37 cellular contexts compared by ENCODE assay signal in genomic region chr7:137471128-137471527, GRCh38.
"Had no signal": no experiment of that assay in that cellular context is flagged by ENCODE, and none has a peak within 500 bp of the region (broad histone marks: within the 10 kb centered on the region; RNA-seq: fewer than 3 reads in every experiment).

No MANE protein-coding gene starts in this region.

- H3K27ac Mint-ChIP-seq: activated CD4-positive, alpha-beta memory T cell treated with anti-CD3 and anti-CD28 coated beads for 36 hours; activated CD4-positive, alpha-beta T cell treated with anti-CD3 and anti-CD28 coated beads for 36 hours; activated CD4-positive, alpha-beta T cell treated with anti-CD3 and anti-CD28 coated beads, Interleukin-2, amount 10 ng/mL, durations not matched to agents 24 days and 14 days; activated CD8-positive, alpha-beta memory T cell treated with anti-CD3 and anti-CD28 coated beads, Interleukin-2, amount 10 ng/mL, durations not matched to agents 7 days and 5 days; activated CD8-positive, alpha-beta T cell treated with anti-CD3 and anti-CD28 coated beads, Interleukin-2, amount 10 ng/mL, durations not matched to agents 7 days and 5 days; activated naive CD4-positive, alpha-beta T cell treated with anti-CD3 and anti-CD28 coated beads for 36 hours; activated naive CD4-positive, alpha-beta T cell treated with anti-CD3 and anti-CD28 coated beads, Interleukin-2, amount 50 U/mL, for 24 hours; activated naive CD8-positive, alpha-beta T cell treated with anti-CD3 and anti-CD28 coated beads for 36 hours; activated naive CD8-positive, alpha-beta T cell treated with anti-CD3 and anti-CD28 coated beads, Interleukin-2, amount 50 U/mL, for 24 hours; activated T-helper 1 cell treated with anti-CD3 and anti-CD28 coated beads, Interleukin-12 subunit alpha, Interleukin-12 subunit beta, Interleukin-2, Interleukin-4 antibody, amounts not matched to agents 30 ng/mL and 10 ng/mL and 1 ng/mL, durations not matched to agents 14 hours and 24 hours and 36 hours; activated T-helper 2 cell treated with anti-CD3 and anti-CD28 coated beads, Interferon-gamma antibody, Interleukin-2, Interleukin-4, amounts not matched to agents 10 μg/mL and 5 μg/mL and 100 μg/mL, durations not matched to agents 14 hours and 24 hours and 36 hours; T-helper 17 cell; T-helper 2 cell treated with Interferon-gamma antibody and Interleukin-4, amounts not matched to agents 5 μg/mL and 100 μg/mL, for 36 hours had no signal

- H3K4me1 Mint-ChIP-seq: activated CD4-positive, alpha-beta T cell treated with anti-CD3 and anti-CD28 coated beads for 36 hours; activated CD4-positive, alpha-beta T cell treated with anti-CD3 and anti-CD28 coated beads, Interleukin-2, amount 10 ng/mL, durations not matched to agents 24 days and 14 days; activated CD8-positive, alpha-beta memory T cell treated with anti-CD3 and anti-CD28 coated beads, Interleukin-2, amount 10 ng/mL, durations not matched to agents 7 days and 5 days; activated naive CD4-positive, alpha-beta T cell treated with anti-CD3 and anti-CD28 coated beads, Interleukin-2, amount 50 U/mL, for 24 hours; activated naive CD8-positive, alpha-beta T cell treated with anti-CD3 and anti-CD28 coated beads for 36 hours; activated naive CD8-positive, alpha-beta T cell treated with anti-CD3 and anti-CD28 coated beads, Interleukin-2, amount 50 U/mL, for 24 hours had no signal

- H3K4me1 ChIP-seq: adrenal gland, ascending aorta, colonic mucosa, esophagus muscularis mucosa, gastrocnemius medialis had no signal

- FAIRE-seq: bronchial epithelial cell, endothelial cell of umbilical vein had no signal

- ATAC-seq: activated CD4-positive, alpha-beta T cell treated with anti-CD3 and anti-CD28 coated beads for 36 hours; activated CD8-positive, alpha-beta memory T cell treated with anti-CD3 and anti-CD28 coated beads, Interleukin-2, amount 10 ng/mL, durations not matched to agents 7 days and 5 days; activated CD8-positive, alpha-beta T cell treated with anti-CD3 and anti-CD28 coated beads, Interleukin-2, amount 10 ng/mL, durations not matched to agents 7 days and 5 days; activated naive CD8-positive, alpha-beta T cell treated with anti-CD3 and anti-CD28 coated beads, Interleukin-2, amount 50 U/mL, for 24 hours; foreskin keratinocyte; gastrocnemius medialis; heart left ventricle; T-helper 17 cell had no signal

- H3K27me3 ChIP-seq: adrenal gland, ascending aorta, colonic mucosa, esophagus muscularis mucosa, gastrocnemius medialis, heart left ventricle had no signal

- H3K4me3 ChIP-seq: adrenal gland, ascending aorta, colonic mucosa, esophagus muscularis mucosa, gastrocnemius medialis, heart left ventricle had no signal

- H3K4me3 Mint-ChIP-seq: activated CD4-positive, alpha-beta memory T cell treated with anti-CD3 and anti-CD28 coated beads for 36 hours; activated CD4-positive, alpha-beta T cell treated with anti-CD3 and anti-CD28 coated beads for 36 hours; activated CD4-positive, alpha-beta T cell treated with anti-CD3 and anti-CD28 coated beads, Interleukin-2, amount 10 ng/mL, durations not matched to agents 24 days and 14 days; activated CD8-positive, alpha-beta memory T cell treated with anti-CD3 and anti-CD28 coated beads, Interleukin-2, amount 10 ng/mL, durations not matched to agents 7 days and 5 days; activated CD8-positive, alpha-beta T cell treated with anti-CD3 and anti-CD28 coated beads, Interleukin-2, amount 10 ng/mL, durations not matched to agents 7 days and 5 days; activated naive CD4-positive, alpha-beta T cell treated with anti-CD3 and anti-CD28 coated beads for 36 hours; activated naive CD4-positive, alpha-beta T cell treated with anti-CD3 and anti-CD28 coated beads, Interleukin-2, amount 50 U/mL, for 24 hours; activated naive CD8-positive, alpha-beta T cell treated with anti-CD3 and anti-CD28 coated beads for 36 hours; activated naive CD8-positive, alpha-beta T cell treated with anti-CD3 and anti-CD28 coated beads, Interleukin-2, amount 50 U/mL, for 24 hours; activated T-helper 1 cell treated with anti-CD3 and anti-CD28 coated beads, Interleukin-12 subunit alpha, Interleukin-12 subunit beta, Interleukin-2, Interleukin-4 antibody, amounts not matched to agents 30 ng/mL and 10 ng/mL and 1 ng/mL, durations not matched to agents 14 hours and 24 hours and 36 hours; brain; T-helper 17 cell; T-helper 2 cell treated with Interferon-gamma antibody and Interleukin-4, amounts not matched to agents 5 μg/mL and 100 μg/mL, for 36 hours had no signal

- H3K9me3 ChIP-seq: adrenal gland, ascending aorta, colonic mucosa, esophagus muscularis mucosa, gastrocnemius medialis, heart left ventricle had no signal

- H3K36me3 Mint-ChIP-seq: activated CD4-positive, alpha-beta memory T cell treated with anti-CD3 and anti-CD28 coated beads for 36 hours; activated CD8-positive, alpha-beta memory T cell treated with anti-CD3 and anti-CD28 coated beads, Interleukin-2, amount 10 ng/mL, durations not matched to agents 7 days and 5 days; activated naive CD4-positive, alpha-beta T cell treated with anti-CD3 and anti-CD28 coated beads, Interleukin-2, amount 50 U/mL, for 24 hours; activated naive CD8-positive, alpha-beta T cell treated with anti-CD3 and anti-CD28 coated beads for 36 hours; brain had no signal

- DNase-seq: activated CD4-positive, alpha-beta memory T cell treated with anti-CD3 and anti-CD28 coated beads for 36 hours; activated CD4-positive, alpha-beta T cell treated with anti-CD3 and anti-CD28 coated beads for 36 hours; activated CD4-positive, alpha-beta T cell treated with anti-CD3 and anti-CD28 coated beads, Interleukin-2, amount 10 ng/mL, durations not matched to agents 24 days and 14 days; activated CD4-positive, CD25-positive, alpha-beta regulatory T cell; activated CD4-positive, CD25-positive, alpha-beta regulatory T cell treated with anti-CD3 and anti-CD28 coated beads, Interleukin-2, amount 50 U/mL, for 72 hours; activated CD8-positive, alpha-beta memory T cell treated with anti-CD3 and anti-CD28 coated beads, Interleukin-2, amount 10 ng/mL, durations not matched to agents 7 days and 5 days; activated CD8-positive, alpha-beta memory T cell treated with anti-CD3 and anti-CD28 coated beads, Interleukin-2, amount 50 U/mL, for 4 hours; activated CD8-positive, alpha-beta T cell treated with anti-CD3 and anti-CD28 coated beads, Interleukin-2, amount 10 ng/mL, durations not matched to agents 7 days and 5 days; activated effector memory CD4-positive, alpha-beta T cell treated with anti-CD3 and anti-CD28 coated beads, Interleukin-2, amount 50 U/mL, for 16 hours; activated naive CD4-positive, alpha-beta T cell treated with anti-CD3 and anti-CD28 coated beads for 36 hours; activated naive CD8-positive, alpha-beta T cell treated with anti-CD3 and anti-CD28 coated beads for 36 hours; activated naive CD8-positive, alpha-beta T cell treated with anti-CD3 and anti-CD28 coated beads, Interleukin-2, amount 50 U/mL, for 24 hours; activated T-cell treated with anti-CD3 and anti-CD28 coated beads, Interleukin-2, amount 50 U/mL, for 1 hour; activated T-cell treated with anti-CD3 and anti-CD28 coated beads, Interleukin-2, amount 50 U/mL, for 48 hours; adrenal gland; central memory CD4-positive, alpha-beta T cell; cerebellar nuclear complex; colonic mucosa; effector CD8-positive, alpha-beta T cell; foreskin keratinocyte; gastrocnemius medialis; glutamatergic neuron; heart left ventricle; T-helper 1 cell; T-helper 17 cell; T1000; WERI-Rb-1 had no signal

- H3K27me3 Mint-ChIP-seq: activated CD8-positive, alpha-beta memory T cell treated with anti-CD3 and anti-CD28 coated beads, Interleukin-2, amount 10 ng/mL, durations not matched to agents 7 days and 5 days; activated naive CD8-positive, alpha-beta T cell treated with anti-CD3 and anti-CD28 coated beads, Interleukin-2, amount 50 U/mL, for 24 hours; brain had no signal

- H3K9me3 Mint-ChIP-seq: activated CD4-positive, alpha-beta memory T cell treated with anti-CD3 and anti-CD28 coated beads for 36 hours; activated CD4-positive, alpha-beta T cell treated with anti-CD3 and anti-CD28 coated beads, Interleukin-2, amount 10 ng/mL, durations not matched to agents 24 days and 14 days; activated naive CD4-positive, alpha-beta T cell treated with anti-CD3 and anti-CD28 coated beads for 36 hours; activated naive CD4-positive, alpha-beta T cell treated with anti-CD3 and anti-CD28 coated beads, Interleukin-2, amount 50 U/mL, for 24 hours; activated naive CD8-positive, alpha-beta T cell treated with anti-CD3 and anti-CD28 coated beads for 36 hours; activated naive CD8-positive, alpha-beta T cell treated with anti-CD3 and anti-CD28 coated beads, Interleukin-2, amount 50 U/mL, for 24 hours; activated T-helper 1 cell treated with anti-CD3 and anti-CD28 coated beads, Interleukin-12 subunit alpha, Interleukin-12 subunit beta, Interleukin-2, Interleukin-4 antibody, amounts not matched to agents 30 ng/mL and 10 ng/mL and 1 ng/mL, durations not matched to agents 14 hours and 24 hours and 36 hours; activated T-helper 2 cell treated with anti-CD3 and anti-CD28 coated beads, Interferon-gamma antibody, Interleukin-2, Interleukin-4, amounts not matched to agents 10 μg/mL and 5 μg/mL and 100 μg/mL, durations not matched to agents 14 hours and 24 hours and 36 hours; T-helper 2 cell treated with Interferon-gamma antibody and Interleukin-4, amounts not matched to agents 5 μg/mL and 100 μg/mL, for 36 hours had no signal

- H3K27ac ChIP-seq: adrenal gland, ascending aorta, colonic mucosa, epithelial cell of prostate, esophagus muscularis mucosa, foreskin keratinocyte, gastrocnemius medialis, heart left ventricle, WERI-Rb-1 had no signal

- H3K36me3 ChIP-seq: adrenal gland, ascending aorta, colonic mucosa, esophagus muscularis mucosa, gastrocnemius medialis, heart left ventricle, WERI-Rb-1 had no signal
